ENCODE assay signal across 8 cellular contexts in genomic region chr12:26768611-26769603, GRCh38.
A peak's percentile ranks its signal among the peaks of the same experiment; 100 is the strongest.
DNase-seq lines count a peak whose midpoint lies in the region; ATAC-seq lines count a peak whose summit lies in the region.
"Had no signal": no experiment of that assay in that cellular context is flagged by ENCODE, and none has a peak within 500 bp of the region (broad histone marks: within the 10 kb centered on the region; RNA-seq: fewer than 3 reads in every experiment).

No MANE protein-coding gene starts in this region.

- intact Hi-C loops in cardiac septum (cut with DNase I): no loop called here

- peak; percentile 86 for DNase-seq in NCI-H2196 treated with DMSO at 0.1 percent for 48 hours (lab: John Stamatoyannopoulos, UW; ENCODE audit: unreplicated experiment)
- peak; percentile 90 for DNase-seq in renal cortical epithelial cell (ENCODE audit: low read depth)
- no peak for DNase-seq in cardiac septum (ENCODE audit: low spot score)
- DNase-seq in D341Med (ENCODE audit: low spot score): no peak
- DNase-seq: activated gamma-delta T cell treated with Interleukin-2 at 50 U/mL for 16 hours had no signal

- ATAC-seq in GM19043 (IDR thresholded peaks at IDR 0.05; ENCODE audit: low read depth, unreplicated experiment) (peak; percentile 59), HG02763 (IDR thresholded peaks at IDR 0.05; ENCODE audit: unreplicated experiment) (peak; percentile 67), esophagus mucosa (no peak)

Comparison
In these comparisons a context has a peak if more than half of its experiments do, and no peak if none do; other contexts are left out.
1. DNase-seq: peak in NCI-H2196 treated with DMSO at 0.1 percent for 48 hours (single experiment) and renal cortical epithelial cell (single experiment); none in cardiac septum (single experiment) and D341Med (single experiment).